10 cellular contexts compared by ENCODE assay signal in genomic region chr1:151867785-151868403, GRCh38. TPM values are rescaled to one million over a fixed set of nuclear protein-coding genes. Genes with fewer than 3 reads are reported as not detected.
DNase-seq lines count a peak whose midpoint lies in the region; ATAC-seq and TF ChIP-seq lines count a peak whose summit lies in the region.
"Had no signal": no experiment of that assay in that cellular context is flagged by ENCODE, and none has a peak within 500 bp of the region (broad histone marks: within the 10 kb centered on the region; RNA-seq: fewer than 3 reads in every experiment).

No MANE protein-coding gene starts in this region.

- CTCF ChIA-PET in PC-3 (lab: Charles Lee) = no interaction called here

- no peak overlapping the region for H3K4me3 ChIP-seq in PC-3 (ENCODE audit: low read length)
- H3K4me3 ChIP-seq: heart right ventricle had no signal

- H3K36me3 Mint-ChIP-seq in activated T-cell treated with anti-CD3 and anti-CD28 coated beads, Interleukin-2, amount 50 U/mL, for 72 hours (ENCODE audit: insufficient read depth in 2 of 2) = no peaks in the 10 kb centered on the region

- H2AFZ ChIP-seq in PC-3 (ENCODE audit: low read length) = no peak overlapping the region

- intact Hi-C loops in PC-3 (cut with micrococcal nuclease) = no loop called here

- H4K20me1 ChIP-seq in PC-3 (ENCODE audit: low read length) = no peaks in the 10 kb centered on the region

- no peak for TF ChIP-seq CTCF in PC-3 (conservative IDR thresholded peaks at IDR 0.05; ENCODE audit: low read depth, low read length)

- no peak overlapping the region for H3K9ac ChIP-seq in PC-3 (ENCODE audit: low read length)

- no peaks in the 10 kb centered on the region for H3K79me2 ChIP-seq in PC-3 (ENCODE audit: low read length)

- H3K27ac Mint-ChIP-seq in activated T-cell treated with anti-CD3 and anti-CD28 coated beads, Interleukin-2, amount 50 U/mL, for 72 hours = peak overlapping the region; percentile 85
- H3K27ac Mint-ChIP-seq: B cell had no signal

- H3K36me3 ChIP-seq in PC-3 (ENCODE audit: low read depth, low read length) = no peaks in the 10 kb centered on the region

- H3K27me3 Mint-ChIP-seq in activated T-cell treated with anti-CD3 and anti-CD28 coated beads, Interleukin-2, amount 50 U/mL, for 72 hours (ENCODE audit: low read depth) = no peaks in the 10 kb centered on the region

- no TSS peak for BruUV-seq in PC-3 (replicated peaks; lab: Mats Ljungman, UMichigan)

- no peaks in the 10 kb centered on the region for H3K9me2 ChIP-seq in PC-3 (replicated peaks; ENCODE audit: low read length)

- H3K4me1 ChIP-seq in PC-3 (ENCODE audit: insufficient read depth, low read length) = no peaks in the 10 kb centered on the region

- H3K9me3 Mint-ChIP-seq in activated T-cell treated with anti-CD3 and anti-CD28 coated beads, Interleukin-2, amount 50 U/mL, for 72 hours = no peaks in the 10 kb centered on the region

- H3K27me3 ChIP-seq in PC-3 (ENCODE audit: low read length) = no peaks in the 10 kb centered on the region
- H3K27me3 ChIP-seq: heart right ventricle had no signal

- no peak overlapping the region for H3K27ac ChIP-seq in PC-3 (ENCODE audit: low read length)

- peak overlapping the region in 1 of 2 donors; percentile 4 for H3K4me3 Mint-ChIP-seq in activated T-cell treated with anti-CD3 and anti-CD28 coated beads, Interleukin-2, amount 50 U/mL, for 72 hours
- H3K4me3 Mint-ChIP-seq: B cell had no signal

- no peak overlapping the region for H3K4me2 ChIP-seq in PC-3 (ENCODE audit: low read length)

- no peaks in the 10 kb centered on the region for H3F3A ChIP-seq in PC-3 (ENCODE audit: low read length, unreplicated experiment)

- H3K4me1 Mint-ChIP-seq in activated T-cell treated with anti-CD3 and anti-CD28 coated beads, Interleukin-2, amount 50 U/mL, for 72 hours (ENCODE audit: low read depth) = peaks cover 13% of the 10 kb centered on the region
- H3K4me1 Mint-ChIP-seq: B cell had no signal

- peak; percentile 27 to 29 for DNase-seq in activated T-cell treated with anti-CD3 and anti-CD28 coated beads, Interleukin-2, amount 50 U/mL, for 72 hours
- DNase-seq in activated T-cell treated with anti-CD3 and anti-CD28 coated beads for 4 hours (no peak), PC-3 (peak; percentile 64), GDM1 (lab: John Stamatoyannopoulos, UW) (no peak)
- no peak for DNase-seq in stimulated activated naive CD8-positive, alpha-beta T cell treated with anti-CD3 and anti-CD28 coated beads, Interleukin-15, Interleukin-2, amounts not matched to agents 100 U/mL and 50 U/mL, for 24 hours
- DNase-seq: heart right ventricle had no signal

- POLR2A ChIA-PET in PC-3 (lab: Charles Lee; ENCODE audit: unreplicated experiment) = no interaction called here

- peak; percentile 70 to 82 for ATAC-seq in activated T-cell treated with anti-CD3 and anti-CD28 coated beads, Interleukin-2, amount 50 U/mL, for 72 hours (replicated peaks in 1 of 2)
- no peak for ATAC-seq in PC-3
- ATAC-seq in esophagus mucosa = peak; percentile 74
- ATAC-seq in stimulated activated naive CD8-positive, alpha-beta T cell treated with anti-CD3 and anti-CD28 coated beads, Interleukin-15, Interleukin-2, amounts not matched to agents 100 U/mL and 50 U/mL, for 24 hours = peak; percentile 28
- ATAC-seq in HG03469 (IDR thresholded peaks at IDR 0.05; ENCODE audit: unreplicated experiment) = no peak
- no peak for ATAC-seq in HG03175 (IDR thresholded peaks at IDR 0.05; ENCODE audit: unreplicated experiment)

- no peaks in the 10 kb centered on the region for H3K9me3 ChIP-seq in PC-3 (ENCODE audit: low read length)
- H3K9me3 ChIP-seq: heart right ventricle had no signal

RNA-seq across cellular contexts. Expression of gene THEM5, which starts 14.4 kb away (rescaled TPM):
- total RNA-seq in activated T-cell treated with anti-CD3 and anti-CD28 coated beads, Interleukin-2, amount 50 U/mL, for 72 hours = under 1 TPM in 1 of 2 donors, not detected in 1; 0.25 TPM
- not detected in 2 replicates for total RNA-seq in PC-3 (2014; rRNA removed)
- total RNA-seq in esophagus mucosa = 0.32 TPM
- total RNA-seq: B cell had no signal

RNA-seq across cellular contexts. Expression of gene C2CD4D, which starts 28.3 kb away (rescaled TPM):
- 1 to 10 TPM; 2.1 to 4.4 TPM for total RNA-seq in activated T-cell treated with anti-CD3 and anti-CD28 coated beads, Interleukin-2, amount 50 U/mL, for 72 hours
- total RNA-seq in PC-3 (2014; rRNA removed) = 0.58 and 2.8 TPM in 2 replicates
- 0.24 TPM for total RNA-seq in esophagus mucosa
- total RNA-seq: B cell, heart right ventricle had no signal

RNA-seq across cellular contexts. Expression of gene RORC, which starts 36.3 kb away (rescaled TPM):
- total RNA-seq in activated T-cell treated with anti-CD3 and anti-CD28 coated beads, Interleukin-2, amount 50 U/mL, for 72 hours = 10 to 100 TPM in 1 of 2 donors, 1 to 10 TPM in 1; 1.8 to 10.3 TPM
- total RNA-seq in PC-3 (2014; rRNA removed) (0.26 TPM in 1 of 2 replicates, not detected in the other), esophagus mucosa (1.2 TPM)
- total RNA-seq: B cell had no signal

RNA-seq across cellular contexts. Expression of gene THEM4, which starts 41.4 kb away (rescaled TPM):
- total RNA-seq in activated T-cell treated with anti-CD3 and anti-CD28 coated beads, Interleukin-2, amount 50 U/mL, for 72 hours = 10 to 100 TPM; 40.5 to 41.5 TPM
- total RNA-seq in PC-3 (2014; rRNA removed) (18.1 and 19.6 TPM in 2 replicates), esophagus mucosa (4.8 TPM)

Comparison
In these comparisons a context has a peak if more than half of its experiments do, and no peak if none do; other contexts are left out.
1. DNase-seq: peak in activated T-cell treated with anti-CD3 and anti-CD28 coated beads, Interleukin-2, amount 50 U/mL, for 72 hours (2 of 2) and PC-3 (single experiment); none in activated T-cell treated with anti-CD3 and anti-CD28 coated beads for 4 hours (single experiment), stimulated activated naive CD8-positive, alpha-beta T cell treated with anti-CD3 and anti-CD28 coated beads, Interleukin-15, Interleukin-2, amounts not matched to agents 100 U/mL and 50 U/mL, for 24 hours (single experiment) and GDM1 (single experiment).
2. ATAC-seq: peak in activated T-cell treated with anti-CD3 and anti-CD28 coated beads, Interleukin-2, amount 50 U/mL, for 72 hours (2 of 2), esophagus mucosa (single experiment) and stimulated activated naive CD8-positive, alpha-beta T cell treated with anti-CD3 and anti-CD28 coated beads, Interleukin-15, Interleukin-2, amounts not matched to agents 100 U/mL and 50 U/mL, for 24 hours (single experiment); none in PC-3 (single experiment), HG03469 (single experiment) and HG03175 (single experiment).